Comparison of ENCODE assay signal across 1 cellular context in genomic region chr1:17128361-17128760, GRCh38.
TF ChIP-seq lines count a peak whose summit lies in the region.

No MANE protein-coding gene starts in this region.

TF ChIP-seq in IMR-90, 13 proteins besides CTCF, POLR2A, EP300 and RAD21 (continued from another document):
- no peak for TF ChIP-seq USF2 (IDR thresholded peaks at IDR 0.05; ENCODE audit: low read depth, low read length)
- no peak for TF ChIP-seq CEBPB (IDR thresholded peaks at IDR 0.05; ENCODE audit: low read depth, low read length)
TF ChIP-seq in IMR-90: peak in this region for 5.
